In genomic region chr3:110969229-110970211, GRCh38 we compare ENCODE assay signal across 3 cellular contexts.
A peak's percentile ranks its signal among the peaks of the same experiment; 100 is the strongest.
TF ChIP-seq lines count a peak whose summit lies in the region.

No MANE protein-coding gene starts in this region.

TF ChIP-seq in HepG2, 621 proteins besides CTCF, POLR2A, EP300 and RAD21 (continued from another document):
- TF ChIP-seq MXD3 (CRISPR knock-in tag; IDR thresholded peaks at IDR 0.05), result no peak

TF ChIP-seq in endothelial cell of umbilical vein, 7 proteins besides CTCF, POLR2A, EP300 and RAD21 (continued from another document):
- TF ChIP-seq GATA2 (IDR thresholded peaks at IDR 0.05; ENCODE audit: insufficient read depth, insufficient read length, low read depth, low read length), result no peak
- TF ChIP-seq JUN (IDR thresholded peaks at IDR 0.05; ENCODE audit: borderline replicate concordance, insufficient read depth, insufficient read length, low read depth), result no peak
- no peak for TF ChIP-seq MAX (IDR thresholded peaks at IDR 0.05; ENCODE audit: insufficient read depth, insufficient read length)
- TF ChIP-seq FOS (IDR thresholded peaks at IDR 0.05; ENCODE audit: borderline replicate concordance, insufficient read depth, low read length), result no peak
- no peak for TF ChIP-seq EZH2 (IDR thresholded peaks at IDR 0.05; ENCODE audit: borderline replicate concordance, low read depth, low read length, severe bottlenecking)
- TF ChIP-seq POLR2AphosphoS5 (IDR thresholded peaks at IDR 0.05; ENCODE audit: insufficient read depth, low read depth, low read length), result no peak

TF ChIP-seq in neural cell, 6 proteins besides CTCF, POLR2A, EP300 and RAD21:
- TF ChIP-seq TAF1 (IDR thresholded peaks at IDR 0.05; ENCODE audit: low read depth) (peak; percentile 28), EZH2 (IDR thresholded peaks at IDR 0.05; ENCODE audit: borderline replicate concordance, insufficient read depth, low read length, poor library complexity, severe bottlenecking) (no peak), SMC3 (conservative IDR thresholded peaks at IDR 0.05; ENCODE audit: poor library complexity) (no peak), MXI1 (conservative IDR thresholded peaks at IDR 0.05; ENCODE audit: poor library complexity, severe bottlenecking) (no peak), REST (IDR thresholded peaks at IDR 0.05; ENCODE audit: borderline replicate concordance) (peak; percentile 11)
